In genomic region chr12:57738661-57739237, GRCh38 we compare ENCODE assay signal across 8 cellular contexts. TPM values are rescaled to one million over a fixed set of nuclear protein-coding genes. Genes with fewer than 3 reads are reported as not detected.
DNase-seq lines count a peak whose midpoint lies in the region; ATAC-seq and TF ChIP-seq lines count a peak whose summit lies in the region.

TSS of gene AGAP2 (minus strand) at chr12:57738742. CDS start at chr12:57738246, 496 bp downstream.

- H3K27ac Mint-ChIP-seq in activated naive CD4-positive, alpha-beta T cell treated with anti-CD3 and anti-CD28 coated beads for 36 hours, result peak within 1 kb of the TSS; percentile 54
- peak within 1 kb of the TSS; percentile 69 for H3K27ac Mint-ChIP-seq in activated CD8-positive, alpha-beta T cell treated with anti-CD3 and anti-CD28 coated beads for 36 hours

- no peak for ATAC-seq in activated CD8-positive, alpha-beta T cell treated with anti-CD3 and anti-CD28 coated beads for 36 hours
- ATAC-seq in GM19463 (IDR thresholded peaks at IDR 0.05; ENCODE audit: unreplicated experiment), result no peak

- intact Hi-C loops in activated naive CD4-positive, alpha-beta T cell treated with anti-CD3 and anti-CD28 coated beads for 36 hours (cut with micrococcal nuclease), result no loop called here
- intact Hi-C loops in activated CD8-positive, alpha-beta T cell treated with anti-CD3 and anti-CD28 coated beads for 36 hours (cut with micrococcal nuclease), result no loop called here
- intact Hi-C loops in tibial artery (cut with DNase I; ENCODE audit: low total_unique reads), result no loop called here

- H3K4me1 Mint-ChIP-seq in activated naive CD4-positive, alpha-beta T cell treated with anti-CD3 and anti-CD28 coated beads for 36 hours (ENCODE audit: low read depth), result peaks cover 33% of the 10 kb centered on the region
- H3K4me1 Mint-ChIP-seq in activated CD8-positive, alpha-beta T cell treated with anti-CD3 and anti-CD28 coated beads for 36 hours (ENCODE audit: low read depth), result peaks cover 35% of the 10 kb centered on the region

- POLR2A ChIA-PET in activated CD8-positive, alpha-beta T cell treated with anti-CD3 and anti-CD28 coated beads for 36 hours (lab: Charles Lee), result no interaction called here

- peak within 1 kb of the TSS; percentile 28 for H3K4me3 Mint-ChIP-seq in activated naive CD4-positive, alpha-beta T cell treated with anti-CD3 and anti-CD28 coated beads for 36 hours
- H3K4me3 Mint-ChIP-seq in activated CD8-positive, alpha-beta T cell treated with anti-CD3 and anti-CD28 coated beads for 36 hours, result peak within 1 kb of the TSS; percentile 98

- DNase-seq in activated naive CD4-positive, alpha-beta T cell treated with anti-CD3 and anti-CD28 coated beads for 36 hours, result no peak
- no peak for DNase-seq in activated naive CD4-positive, alpha-beta T cell (lab: John Stamatoyannopoulos, UW)
- DNase-seq in activated CD8-positive, alpha-beta T cell treated with anti-CD3 and anti-CD28 coated beads for 36 hours, result no peak
- DNase-seq in tibial artery (no peak), UCSD-AML1 (lab: John Stamatoyannopoulos, UW; ENCODE audit: unreplicated experiment) (no peak), midbrain (lab: John Stamatoyannopoulos, UW) (no peak)

- H3K27ac ChIP-seq in iPS-20b (ENCODE audit: low read length), result no peak within 1 kb of the TSS
- no peak within 1 kb of the TSS for H3K27ac ChIP-seq in tibial artery

- TF ChIP-seq CTCF in activated CD8-positive, alpha-beta T cell treated with anti-CD3 and anti-CD28 coated beads for 36 hours (IDR thresholded peaks at IDR 0.05), result no peak
- TF ChIP-seq CTCF in tibial artery (IDR thresholded peaks at IDR 0.05), result no peak

- H3K4me1 ChIP-seq in iPS-20b (ENCODE audit: insufficient read depth, low read length) (peaks cover 3% of the 10 kb centered on the region; the same call in 1 of the 2 replicates), tibial artery (peaks cover 15 to 41% (median 35%) of the 10 kb centered on the region in 4 donors)

- no peak within 1 kb of the TSS for H3K9ac ChIP-seq in iPS-20b (ENCODE audit: low read depth, low read length)

- H3K27me3 ChIP-seq in iPS-20b (ENCODE audit: insufficient read depth, low read length) (peaks cover 100% of the 10 kb centered on the region), tibial artery (peaks cover 8 to 83% of the 10 kb centered on the region in 2 donors)

- peaks cover 6% of the 10 kb centered on the region for H3K36me3 Mint-ChIP-seq in activated naive CD4-positive, alpha-beta T cell treated with anti-CD3 and anti-CD28 coated beads for 36 hours (ENCODE audit: low read depth)
- peaks cover 14% of the 10 kb centered on the region for H3K36me3 Mint-ChIP-seq in activated CD8-positive, alpha-beta T cell treated with anti-CD3 and anti-CD28 coated beads for 36 hours (ENCODE audit: low read depth)

- CTCF ChIA-PET in activated naive CD4-positive, alpha-beta T cell treated with anti-CD3 and anti-CD28 coated beads for 36 hours (lab: Charles Lee), result interaction anchor here (0.7 to 1.2 kb wide), 2 partner anchors 21 to 84 kb away, joined by 3 read pairs; no protein-coding TSS in a partner anchor
- CTCF ChIA-PET in activated CD8-positive, alpha-beta T cell treated with anti-CD3 and anti-CD28 coated beads for 36 hours (lab: Charles Lee), result interaction anchor here (1.0 to 1.3 kb wide), 2 partner anchors 18 to 155 kb away, joined by 3 read pairs; no protein-coding TSS in a partner anchor

- H3K4me3 ChIP-seq in iPS-20b (ENCODE audit: low read length), result peak within 1 kb of the TSS; percentile 65; the same call in 1 of the 2 replicates
- H3K4me3 ChIP-seq in tibial artery, result peak within 1 kb of the TSS; percentile 21 to 47

- no peaks in the 10 kb centered on the region for H3K36me3 ChIP-seq in iPS-20b (ENCODE audit: insufficient read depth, low read depth, low read length)
- no peaks in the 10 kb centered on the region for H3K36me3 ChIP-seq in tibial artery

- H3K9me3 ChIP-seq in iPS-20b (ENCODE audit: insufficient read depth, low read depth, low read length) (no peaks in the 10 kb centered on the region), tibial artery (no peaks in the 10 kb centered on the region)

- no peaks in the 10 kb centered on the region for H3K9me3 Mint-ChIP-seq in activated naive CD4-positive, alpha-beta T cell treated with anti-CD3 and anti-CD28 coated beads for 36 hours
- H3K9me3 Mint-ChIP-seq in activated CD8-positive, alpha-beta T cell treated with anti-CD3 and anti-CD28 coated beads for 36 hours, result no peaks in the 10 kb centered on the region

- H3K27me3 Mint-ChIP-seq in activated naive CD4-positive, alpha-beta T cell treated with anti-CD3 and anti-CD28 coated beads for 36 hours (ENCODE audit: low read depth), result no peaks in the 10 kb centered on the region
- no peaks in the 10 kb centered on the region for H3K27me3 Mint-ChIP-seq in activated CD8-positive, alpha-beta T cell treated with anti-CD3 and anti-CD28 coated beads for 36 hours

RNA-seq across cellular contexts. Expression of gene AGAP2, which starts in this region (rescaled TPM):
- 10 to 100 TPM; 26.7 to 28.0 TPM for total RNA-seq in activated naive CD4-positive, alpha-beta T cell treated with anti-CD3 and anti-CD28 coated beads for 36 hours
- total RNA-seq in activated CD8-positive, alpha-beta T cell treated with anti-CD3 and anti-CD28 coated beads for 36 hours, result 10 to 100 TPM; 22.4 TPM
